9 cellular contexts compared by ENCODE assay signal in genomic region chr16:70736454-70737376, GRCh38. TPM values are rescaled to one million over a fixed set of nuclear protein-coding genes. Genes with fewer than 3 reads are reported as not detected.
DNase-seq lines count a peak whose midpoint lies in the region; ATAC-seq, FAIRE-seq and TF ChIP-seq lines count a peak whose summit lies in the region.
"Had no signal": no experiment of that assay in that cellular context is flagged by ENCODE, and none has a peak within 500 bp of the region (broad histone marks: within the 10 kb centered on the region; RNA-seq: fewer than 3 reads in every experiment).

No MANE protein-coding gene starts in this region.

- H3K4me2 ChIP-seq in mesenchymal stem cell (ENCODE audit: low read length, poor library complexity, severe bottlenecking): no peak overlapping the region
- H3K4me2 ChIP-seq: PC-9 had no signal

- H2AFZ ChIP-seq in mesenchymal stem cell (ENCODE audit: low read depth, low read length): no peak overlapping the region
- H2AFZ ChIP-seq: PC-9 had no signal

- H3K4me1 Mint-ChIP-seq in activated naive CD4-positive, alpha-beta T cell treated with anti-CD3 and anti-CD28 coated beads, Interleukin-2, amount 50 U/mL, for 24 hours: peaks cover 40% of the 10 kb centered on the region
- peaks cover 70% of the 10 kb centered on the region for H3K4me1 Mint-ChIP-seq in activated naive CD8-positive, alpha-beta T cell treated with anti-CD3 and anti-CD28 coated beads, Interleukin-2, amount 50 U/mL, for 24 hours

- TF ChIP-seq POLR2A in thyroid gland (IDR thresholded peaks at IDR 0.05) (no peak), GM12892 (IDR thresholded peaks at IDR 0.05; ENCODE audit: low read depth, low read length) (no peak)

- no peak overlapping the region for H2BK5ac ChIP-seq in mesenchymal stem cell (ENCODE audit: low read depth, low read length, poor library complexity, severe bottlenecking)

- H3K36me3 Mint-ChIP-seq in activated naive CD4-positive, alpha-beta T cell treated with anti-CD3 and anti-CD28 coated beads, Interleukin-2, amount 50 U/mL, for 24 hours: no peaks in the 10 kb centered on the region
- peaks cover 5% of the 10 kb centered on the region for H3K36me3 Mint-ChIP-seq in activated naive CD8-positive, alpha-beta T cell treated with anti-CD3 and anti-CD28 coated beads, Interleukin-2, amount 50 U/mL, for 24 hours (ENCODE audit: low read depth)

- peak overlapping the region; percentile 65 to 80 for H2BK12ac ChIP-seq in mesenchymal stem cell (ENCODE audit: low read length in 2 of 2)

- no peak for DNase-seq in activated naive CD4-positive, alpha-beta T cell treated with anti-CD3 and anti-CD28 coated beads, Interleukin-2, amount 50 U/mL, for 16 hours
- peak; percentile 44 for DNase-seq in activated naive CD8-positive, alpha-beta T cell treated with anti-CD3 and anti-CD28 coated beads, Interleukin-2, amount 50 U/mL, for 24 hours
- DNase-seq in mesenchymal stem cell (no peak), thyroid gland (no peak), kidney tubule cell (ENCODE audit: low spot score) (no peak), GM12892 (ENCODE audit: insufficient read length) (no peak)

- H3K9ac ChIP-seq in mesenchymal stem cell (ENCODE audit: low read length): peak overlapping the region; percentile 85

- H2BK120ac ChIP-seq in mesenchymal stem cell (ENCODE audit: low read depth, low read length): peak overlapping the region; percentile 65

- peaks cover 8 to 14% of the 10 kb centered on the region in 2 experiments for H3K36me3 ChIP-seq in mesenchymal stem cell (ENCODE audit: control insufficient read depth in 1 of 2, insufficient read depth in 2 of 2, low read depth in 1 of 2, low read length in 2 of 2)
- no peaks in the 10 kb centered on the region for H3K36me3 ChIP-seq in thyroid gland

- TF ChIP-seq CTCF in thyroid gland (IDR thresholded peaks at IDR 0.05): no peak

- no peak for FAIRE-seq in GM12892 (lab: Jason Lieb, UNC)

- H3K14ac ChIP-seq in mesenchymal stem cell (ENCODE audit: low read length in 2 of 2): peak overlapping the region in 1 of 2 experiments; percentile 79

- no peaks in the 10 kb centered on the region for H3K9me3 Mint-ChIP-seq in activated naive CD4-positive, alpha-beta T cell treated with anti-CD3 and anti-CD28 coated beads, Interleukin-2, amount 50 U/mL, for 24 hours
- no peaks in the 10 kb centered on the region for H3K9me3 Mint-ChIP-seq in activated naive CD8-positive, alpha-beta T cell treated with anti-CD3 and anti-CD28 coated beads, Interleukin-2, amount 50 U/mL, for 24 hours

- H3K27ac ChIP-seq in mesenchymal stem cell (ENCODE audit: low read length, poor library complexity, severe bottlenecking): no peak overlapping the region
- H3K27ac ChIP-seq in thyroid gland: peak overlapping the region in 2 of 3 donors; percentile 59 to 65
- H3K27ac ChIP-seq: PC-9 had no signal

- H3K4me3 ChIP-seq in mesenchymal stem cell (ENCODE audit: insufficient read depth in 1 of 2, low read depth in 1 of 2, low read length in 2 of 2) (no peak overlapping the region), thyroid gland (replicated peaks in 1 of 3) (no peak overlapping the region)
- H3K4me3 ChIP-seq: PC-9 had no signal

- H3K4me3 Mint-ChIP-seq in activated naive CD4-positive, alpha-beta T cell treated with anti-CD3 and anti-CD28 coated beads, Interleukin-2, amount 50 U/mL, for 24 hours: peak overlapping the region; percentile 51
- H3K4me3 Mint-ChIP-seq in activated naive CD8-positive, alpha-beta T cell treated with anti-CD3 and anti-CD28 coated beads, Interleukin-2, amount 50 U/mL, for 24 hours: peak overlapping the region; percentile 73

- H2AK5ac ChIP-seq in mesenchymal stem cell (ENCODE audit: low read length, severe bottlenecking): peak overlapping the region; percentile 21

- ATAC-seq in activated naive CD8-positive, alpha-beta T cell treated with anti-CD3 and anti-CD28 coated beads, Interleukin-2, amount 50 U/mL, for 24 hours: peak; percentile 45
- ATAC-seq in GM19455 (IDR thresholded peaks at IDR 0.05; ENCODE audit: unreplicated experiment): no peak

- peak overlapping the region; percentile 17 to 88 for H3K18ac ChIP-seq in mesenchymal stem cell (ENCODE audit: low read depth in 1 of 2, low read length in 2 of 2)

- peaks cover 61% of the 10 kb centered on the region for H3K4me1 ChIP-seq in mesenchymal stem cell (ENCODE audit: control insufficient read depth, insufficient read depth, low read depth, low read length)
- H3K4me1 ChIP-seq in thyroid gland: peaks cover 0 to 55% of the 10 kb centered on the region in 2 donors

- H3K27ac Mint-ChIP-seq in activated naive CD4-positive, alpha-beta T cell treated with anti-CD3 and anti-CD28 coated beads, Interleukin-2, amount 50 U/mL, for 24 hours: peak overlapping the region; percentile 89
- H3K27ac Mint-ChIP-seq in activated naive CD8-positive, alpha-beta T cell treated with anti-CD3 and anti-CD28 coated beads, Interleukin-2, amount 50 U/mL, for 24 hours: peak overlapping the region; percentile 94

- no peaks in the 10 kb centered on the region for H3K9me3 ChIP-seq in mesenchymal stem cell (ENCODE audit: control insufficient read depth, low read length)
- H3K9me3 ChIP-seq in thyroid gland: no peaks in the 10 kb centered on the region

- intact Hi-C loops in thyroid gland (cut with DNase I): no loop called here

- peaks cover 6% of the 10 kb centered on the region for H3K79me1 ChIP-seq in mesenchymal stem cell (replicated peaks; ENCODE audit: low read length, poor library complexity, severe bottlenecking)

- H3K27me3 ChIP-seq in mesenchymal stem cell (ENCODE audit: control insufficient read depth in 1 of 2, insufficient read depth in 1 of 2, low read length in 2 of 2) (no peaks in the 10 kb centered on the region), thyroid gland (no peaks in the 10 kb centered on the region)

- H3K23ac ChIP-seq in mesenchymal stem cell (ENCODE audit: low read length in 2 of 2): no peak overlapping the region

- H3K4ac ChIP-seq in mesenchymal stem cell (ENCODE audit: low read depth in 1 of 2, low read length in 2 of 2): peak overlapping the region; percentile 7 to 57

- H4K8ac ChIP-seq in mesenchymal stem cell (ENCODE audit: low read length): peak overlapping the region; percentile 60

- H4K91ac ChIP-seq in mesenchymal stem cell (ENCODE audit: low read length): peak overlapping the region; percentile 53

- peak overlapping the region; percentile 18 for H2BK15ac ChIP-seq in mesenchymal stem cell (ENCODE audit: low read depth, poor library complexity, severe bottlenecking)

- 88% methylated on average over 16 of the region's 18 CpGs for WGBS in mesenchymal stem cell
- 82 to 92% methylated on average over 13 to 15 of the region's 18 CpGs for WGBS in thyroid gland, 2 donors

- H3K27me3 Mint-ChIP-seq in activated naive CD4-positive, alpha-beta T cell treated with anti-CD3 and anti-CD28 coated beads, Interleukin-2, amount 50 U/mL, for 24 hours: no peaks in the 10 kb centered on the region
- no peaks in the 10 kb centered on the region for H3K27me3 Mint-ChIP-seq in activated naive CD8-positive, alpha-beta T cell treated with anti-CD3 and anti-CD28 coated beads, Interleukin-2, amount 50 U/mL, for 24 hours

RNA-seq across cellular contexts. Expression of gene MTSS2, which starts 50.9 kb away (rescaled TPM):
- polyA plus RNA-seq in mesenchymal stem cell (2013, experiment 1 of 2): 105 TPM
- polyA plus RNA-seq in mesenchymal stem cell (2013, experiment 2 of 2): 103 TPM
- 10 to 100 TPM; 11.3 to 39.8 (median 26.7) TPM for total RNA-seq in thyroid gland
- not detected for polyA plus RNA-seq in GM12892 (2012; ENCODE audit: missing spikeins)
